8 cellular contexts compared by ENCODE assay signal in genomic region chr13:32426191-32426980, GRCh38. TPM values are rescaled to one million over a fixed set of nuclear protein-coding genes. Genes with fewer than 3 reads are reported as not detected.
DNase-seq lines count a peak whose midpoint lies in the region; ATAC-seq and TF ChIP-seq lines count a peak whose summit lies in the region.

No MANE protein-coding gene starts in this region.

- no peaks in the 10 kb centered on the region for H3K27me3 Mint-ChIP-seq in MCF 10A (ENCODE audit: insufficient read depth, unreplicated experiment)

- no peak for TF ChIP-seq CTCF in MCF 10A (IDR thresholded peaks at IDR 0.05; ENCODE audit: unreplicated experiment)

- H3K9me3 Mint-ChIP-seq in MCF 10A (ENCODE audit: unreplicated experiment), result no peaks in the 10 kb centered on the region

- BruUV-seq in MCF 10A (replicated peaks; lab: Mats Ljungman, UMichigan), result no TSS peak

- intact Hi-C loops in Right ventricle myocardium inferior (cut with DNase I), result loop anchor here (5.0 kb wide), 2 partner anchors 111 to 114 kb away; partner anchors contain the start of gene N4BP2L2
- intact Hi-C loops in cardiac septum (cut with DNase I), result no loop called here
- intact Hi-C loops in MCF 10A (cut with micrococcal nuclease), result no loop called here

- POLR2A ChIA-PET in MCF 10A (lab: Yijun Ruan, JAX), result interaction anchor here (0.6 kb wide), 1 partner anchor 112 kb away, joined by 3 read pairs; no protein-coding TSS in a partner anchor

- ATAC-seq in Right ventricle myocardium inferior (peak; percentile 24), HG03095 (IDR thresholded peaks at IDR 0.05; ENCODE audit: unreplicated experiment) (peak; percentile 32)

- peaks cover 5% of the 10 kb centered on the region for H3K4me1 Mint-ChIP-seq in MCF 10A (ENCODE audit: insufficient read depth, unreplicated experiment)

- peak; percentile 53 for DNase-seq in Right ventricle myocardium inferior (ENCODE audit: missing footprints)
- DNase-seq in cardiac septum (ENCODE audit: low spot score), result no peak
- DNase-seq in SKM-1 treated with dmso at 0.1 percent for 144 hours (lab: John Stamatoyannopoulos, UW; ENCODE audit: unreplicated experiment), result peak; percentile 76
- DNase-seq in MCF 10A (ENCODE audit: unreplicated experiment), result no peak
- DNase-seq in left kidney (ENCODE audit: low read depth, low spot score), result peak; percentile 12
- peak; percentile 6 for DNase-seq in stimulated activated CD8-positive, alpha-beta memory T cell treated with anti-CD3 and anti-CD28 coated beads, Interleukin-12 subunit alpha, Interleukin-12 subunit beta, amount 100 ng/mL, for 1 hour (ENCODE audit: low read depth)
- DNase-seq in HuH-7.5 (ENCODE audit: low spot score), result no peak

- H3K36me3 Mint-ChIP-seq in MCF 10A (ENCODE audit: insufficient read depth, unreplicated experiment), result peaks cover 38% of the 10 kb centered on the region

- peak overlapping the region; percentile 74 for H3K27ac Mint-ChIP-seq in MCF 10A (ENCODE audit: low read depth, unreplicated experiment)

- CTCF ChIA-PET in MCF 10A (lab: Yijun Ruan, JAX), result interaction anchor here (0.7 kb wide), 2 partner anchors 207 to 521 kb away, joined by 3 read pairs; no protein-coding TSS in a partner anchor

- H3K4me3 Mint-ChIP-seq in MCF 10A (ENCODE audit: unreplicated experiment), result peak overlapping the region; percentile 62

RNA-seq across cellular contexts. Expression of gene N4BP2L1, which starts 1.5 kb away (rescaled TPM):
- total RNA-seq in Right ventricle myocardium inferior, result 4.7 TPM
- total RNA-seq in cardiac septum, result 4.9 TPM
- total RNA-seq in MCF 10A (2022), result 1.6 and 1.9 TPM in 2 replicates

Comparison
In these comparisons a context has a peak if more than half of its experiments do, and no peak if none do; other contexts are left out.
1. DNase-seq: peak in Right ventricle myocardium inferior (single experiment), SKM-1 treated with dmso at 0.1 percent for 144 hours (single experiment), left kidney (single experiment) and stimulated activated CD8-positive, alpha-beta memory T cell treated with anti-CD3 and anti-CD28 coated beads, Interleukin-12 subunit alpha, Interleukin-12 subunit beta, amount 100 ng/mL, for 1 hour (single experiment); none in cardiac septum (single experiment), MCF 10A (single experiment) and HuH-7.5 (single experiment).